In genomic region chr4:157911662-157912061, GRCh38 we compare ENCODE assay signal across 26 cellular contexts.
"Had no signal": no experiment of that assay in that cellular context is flagged by ENCODE, and none has a peak within 500 bp of the region (broad histone marks: within the 10 kb centered on the region; RNA-seq: fewer than 3 reads in every experiment).

No MANE protein-coding gene starts in this region.

- ATAC-seq: stimulated activated effector memory CD8-positive, alpha-beta T cell treated with anti-CD3 and anti-CD28 coated beads, Interleukin-12 subunit alpha, Interleukin-12 subunit beta, amount 100 ng/mL, for 72 hours; stimulated activated memory B cell treated with anti-CD40 and anti-IgM and Interleukin-4, amounts not matched to agents 10 μg/mL and 1 μg/mL and 100 μg/mL, for 72 hours; stimulated activated naive B cell treated with anti-CD40 and anti-IgM and Interleukin-4, amounts not matched to agents 10 μg/mL and 1 μg/mL and 100 μg/mL, for 72 hours; stimulated activated naive CD8-positive, alpha-beta T cell treated with anti-CD3 and anti-CD28 coated beads, Interleukin-15, amount 100 ng/mL, for 72 hours; stimulated activated naive CD8-positive, alpha-beta T cell treated with anti-CD3 and anti-CD28 coated beads, Interleukin-15, Interleukin-2, amounts not matched to agents 100 U/mL and 50 U/mL, for 24 hours; upper lobe of right lung had no signal

- H3K27ac ChIP-seq: stomach, suprapubic skin, testis, thoracic aorta, thyroid gland, tibial artery, tibial nerve, transverse colon, upper lobe of left lung, upper lobe of right lung, uterus, vagina had no signal

- H3K4me3 ChIP-seq: stomach, suprapubic skin, testis, thoracic aorta, thyroid gland, tibial artery, tibial nerve, transverse colon, upper lobe of left lung, upper lobe of right lung, uterus, vagina had no signal

- H3K9me3 ChIP-seq: stomach, suprapubic skin, testis, thoracic aorta, thyroid gland, tibial artery, tibial nerve, transverse colon, upper lobe of left lung, upper lobe of right lung, uterus, vagina had no signal

- H3K36me3 ChIP-seq: stomach, suprapubic skin, thoracic aorta, thyroid gland, tibial artery, tibial nerve, transverse colon, upper lobe of left lung, upper lobe of right lung, uterus, vagina had no signal

- H3K27me3 ChIP-seq: stomach, testis, thyroid gland, tibial artery, tibial nerve, transverse colon, upper lobe of left lung, upper lobe of right lung, uterus, vagina had no signal

- DNase-seq: stimulated activated CD4-positive, alpha-beta T cell treated with anti-CD3 and anti-CD28 coated beads, Interleukin-2, amount 100 ng/mL, for 48 hours; stimulated activated CD4-positive, alpha-beta T cell treated with anti-CD3 and anti-CD28 coated beads, Interleukin-4, amount 100 ng/mL, for 1 hour; stimulated activated CD4-positive, alpha-beta T cell treated with anti-CD3 and anti-CD28 coated beads, Interleukin-4, amount 100 ng/mL, for 24 hours; stimulated activated CD4-positive, alpha-beta T cell treated with anti-CD3 and anti-CD28 coated beads, Interleukin-4, amount 100 ng/mL, for 4 hours; stimulated activated CD8-positive, alpha-beta memory T cell treated with anti-CD3 and anti-CD28 coated beads, Interleukin-4, amount 100 ng/mL, for 48 hours; stimulated activated naive B cell treated with anti-CD40 and anti-IgM and Interleukin-4, amounts not matched to agents 10 μg/mL and 1 μg/mL and 100 μg/mL, for 72 hours; stimulated activated naive CD4-positive, alpha-beta T cell; stimulated activated naive CD4-positive, alpha-beta T cell treated with Interleukin-2 at 50 U/mL for 16 hours; stimulated activated naive CD8-positive, alpha-beta T cell treated with anti-CD3 and anti-CD28 coated beads, Interleukin-15, amount 100 ng/mL, for 72 hours; stimulated activated naive CD8-positive, alpha-beta T cell treated with anti-CD3 and anti-CD28 coated beads, Interleukin-15, Interleukin-2, amounts not matched to agents 100 U/mL and 50 U/mL, for 24 hours; stomach; substantia nigra; testis; thyroid gland; tibial artery; transverse colon; trophoblast cell; upper lobe of left lung; upper lobe of right lung; uterus had no signal

- H3K4me1 ChIP-seq: stomach, suprapubic skin, testis, thyroid gland, tibial artery, tibial nerve, transverse colon, upper lobe of left lung, upper lobe of right lung, uterus, vagina had no signal
